In genomic region chr12:55830601-55831406, GRCh38 we compare ENCODE assay signal across 8 cellular contexts. TPM values are rescaled to one million over a fixed set of nuclear protein-coding genes. Genes with fewer than 3 reads are reported as not detected.
DNase-seq lines count a peak whose midpoint lies in the region; ATAC-seq and TF ChIP-seq lines count a peak whose summit lies in the region.

No MANE protein-coding gene starts in this region.

- peak overlapping the region; percentile 98 for H3K4me3 Mint-ChIP-seq in type B pancreatic cell

- POLR2A ChIA-PET in A673 (lab: Charles Lee; ENCODE audit: low non-redundant PET) (interaction anchor here (0.6 to 1.8 kb wide), 2 partner anchors 13 to 165 kb away, joined by 3 to 15 read pairs; partner anchors contain the start of genes ORMDL2 and SARNP), PC-9 (lab: Charles Lee; ENCODE audit: unreplicated experiment) (interaction anchor here (0.7 to 1.1 kb wide), 4 partner anchors 84 to 537 kb away, joined by 3 to 16 read pairs (median 4); partner anchors contain the start of gene PYM1)

- intact Hi-C loops in A673 (cut with micrococcal nuclease; ENCODE audit: unreplicated experiment) = loop anchor here (2.0 kb wide), 1 partner anchor 96 kb away; the partner anchor contains the start of gene PYM1
- intact Hi-C loops in PC-9 (cut with micrococcal nuclease; ENCODE audit: unreplicated experiment) = no loop called here

- H3K27ac ChIP-seq in A673 (ENCODE audit: low read depth, low read length, poor library complexity, severe bottlenecking) (peak overlapping the region; percentile 95), GM23248 (peak overlapping the region; percentile 76), PC-9 (no peak overlapping the region), neuronal stem cell (replicated peaks; ENCODE audit: low read length) (peak overlapping the region; percentile 86)

- H3K36me3 ChIP-seq in A673 (ENCODE audit: insufficient read depth, low read length, poor library complexity, severe bottlenecking) (no peaks in the 10 kb centered on the region), GM23248 (ENCODE audit: low read depth) (no peaks in the 10 kb centered on the region), PC-9 (ENCODE audit: low read depth) (no peaks in the 10 kb centered on the region), neuronal stem cell (replicated peaks in 1 of 2; ENCODE audit: control insufficient read depth in 2 of 2, insufficient read depth in 2 of 2, low read length in 2 of 2) (peaks cover 2 to 24% of the 10 kb centered on the region in 2 donors)

- CTCF ChIA-PET in A673 (lab: Charles Lee) (no interaction called here), PC-9 (lab: Charles Lee) (interaction anchor here (0.6 to 0.7 kb wide), 3 partner anchors 33 to 135 kb away, joined by 3 to 7 read pairs (median 3); no protein-coding TSS in a partner anchor)

- WGBS in GM23248 (ENCODE audit: low coverage in 1 of 2, low lambda C conversion rate in 2 of 2, missing lambda C conversion rate in 2 of 2), 2 experiments = 3 to 5% methylated on average over 22 to 23 of the region's 23 CpGs
- WGBS in neuronal stem cell (ENCODE audit: extremely low coverage in 2 of 2, insufficient read length in 2 of 2, insufficient replicate concordance in 1 of 2), 2 donors = no CpG with 5 or more reads among the region's 23 CpGs

- no peaks in the 10 kb centered on the region for H4K20me1 ChIP-seq in GM23248 (ENCODE audit: insufficient read depth)
- H4K20me1 ChIP-seq in PC-9 (ENCODE audit: insufficient read depth) = no peaks in the 10 kb centered on the region

- H3K9me2 ChIP-seq in GM23248 (ENCODE audit: insufficient read depth) (no peaks in the 10 kb centered on the region), PC-9 (ENCODE audit: insufficient read depth) (no peaks in the 10 kb centered on the region)

- H3K18ac ChIP-seq in neuronal stem cell (ENCODE audit: low read length) = peak overlapping the region; percentile 86

- peak overlapping the region; percentile 46 for H2BK5ac ChIP-seq in neuronal stem cell (ENCODE audit: low read length)

- H3K27me3 ChIP-seq in A673 (replicated peaks; ENCODE audit: insufficient read depth, low read depth, low read length, poor library complexity) (no peaks in the 10 kb centered on the region), GM23248 (replicated peaks; ENCODE audit: insufficient read depth) (no peaks in the 10 kb centered on the region), PC-9 (ENCODE audit: insufficient read depth, low read depth) (no peaks in the 10 kb centered on the region), neuronal stem cell (ENCODE audit: control insufficient read depth in 3 of 3, insufficient read depth in 3 of 3, low read depth in 1 of 3, low read length in 3 of 3) (no peaks in the 10 kb centered on the region)

- no peak overlapping the region for H3K4ac ChIP-seq in neuronal stem cell (ENCODE audit: low read length)

- H3K4me1 Mint-ChIP-seq in type B pancreatic cell (ENCODE audit: unreplicated experiment) = peaks cover 33% of the 10 kb centered on the region

- peak overlapping the region; percentile 99 for H3K4me3 ChIP-seq in A673 (ENCODE audit: low read depth, low read length, poor library complexity, severe bottlenecking)
- H3K4me3 ChIP-seq in GM23248 = peak overlapping the region; percentile 90
- H3K4me3 ChIP-seq in PC-9 = peak overlapping the region; percentile 96
- H3K4me3 ChIP-seq in neuronal stem cell (ENCODE audit: low read length in 2 of 2) = peak overlapping the region; percentile 63 to 98

- in situ Hi-C loops in GM23248 (cut with MboI) = no loop called here

- no peaks in the 10 kb centered on the region for H3K27me3 Mint-ChIP-seq in type B pancreatic cell

- H3K14ac ChIP-seq in neuronal stem cell (ENCODE audit: low read length) = no peak overlapping the region

- peak overlapping the region; percentile 92 to 95 for H3K27ac Mint-ChIP-seq in activated naive CD4-positive, alpha-beta T cell treated with anti-CD3 and anti-CD28 coated beads, Interleukin-2, amount 50 U/mL, for 72 hours
- peak overlapping the region; percentile 96 for H3K27ac Mint-ChIP-seq in type B pancreatic cell

- H3K79me2 ChIP-seq in GM23248 (ENCODE audit: insufficient read depth) = peaks cover 60% of the 10 kb centered on the region
- peaks cover 44% of the 10 kb centered on the region for H3K79me2 ChIP-seq in PC-9 (ENCODE audit: low read depth)

- peaks cover 31 to 35% of the 10 kb centered on the region in 2 donors for H3K36me3 Mint-ChIP-seq in activated naive CD4-positive, alpha-beta T cell treated with anti-CD3 and anti-CD28 coated beads, Interleukin-2, amount 50 U/mL, for 72 hours
- peaks cover 8% of the 10 kb centered on the region for H3K36me3 Mint-ChIP-seq in type B pancreatic cell

- H3K23ac ChIP-seq in neuronal stem cell (ENCODE audit: low read depth, low read length, poor library complexity) = no peak overlapping the region

- peak; percentile 77 for DNase-seq in A673 (ENCODE audit: low spot score)
- DNase-seq in GM23248 = peak; percentile 68
- peak in 1 of 2 experiments; percentile 31 for DNase-seq in PC-9
- peak in 1 of 2 donors; percentile 51 for DNase-seq in activated naive CD4-positive, alpha-beta T cell treated with anti-CD3 and anti-CD28 coated beads, Interleukin-2, amount 50 U/mL, for 72 hours (ENCODE audit: low spot score in 2 of 2)
- peak; percentile 79 for DNase-seq in globus pallidus (ENCODE audit: low spot score)
- DNase-seq in neuronal stem cell (ENCODE audit: low spot score) = peak; percentile 82
- peak; percentile 80 for DNase-seq in type B pancreatic cell (ENCODE audit: extremely low spot score, unreplicated experiment)
- no peak for DNase-seq in HuH-7 (ENCODE audit: low spot score)

- H3K79me1 ChIP-seq in neuronal stem cell (ENCODE audit: low read depth, low read length) = peaks cover 5% of the 10 kb centered on the region

- H2AK5ac ChIP-seq in neuronal stem cell (ENCODE audit: low read depth, low read length) = peak overlapping the region; percentile 9

- H4K91ac ChIP-seq in neuronal stem cell (ENCODE audit: low read depth, low read length, poor library complexity) = no peak overlapping the region

- 0 out of 2 replicates have a peak, but pooled peaks cover 3% of the 10 kb centered on the region for H3F3A ChIP-seq in GM23248 (ENCODE audit: insufficient read depth)
- peaks cover 2% of the 10 kb centered on the region; the same call in 1 of the 2 replicates for H3F3A ChIP-seq in PC-9 (ENCODE audit: insufficient read depth, low read depth)

- H2AFZ ChIP-seq in GM23248 (peak overlapping the region; percentile 86), PC-9 (peak overlapping the region; percentile 85), neuronal stem cell (ENCODE audit: low read length) (peak overlapping the region; percentile 91)

- H3K4me2 ChIP-seq in GM23248 (ENCODE audit: unreplicated experiment) (peak overlapping the region; percentile 89), PC-9 (peak overlapping the region; percentile 90), neuronal stem cell (ENCODE audit: insufficient read depth, low read length, poor library complexity, severe bottlenecking) (peak overlapping the region; percentile 74)

- peak overlapping the region; percentile 87 for H3K9ac ChIP-seq in GM23248
- H3K9ac ChIP-seq in neuronal stem cell (ENCODE audit: low read depth, low read length, poor library complexity) = peak overlapping the region; percentile 89

- no peak for ATAC-seq in activated naive CD4-positive, alpha-beta T cell treated with anti-CD3 and anti-CD28 coated beads, Interleukin-2, amount 50 U/mL, for 72 hours

- TF ChIP-seq CTCF in A673 (conservative IDR thresholded peaks at IDR 0.05; ENCODE audit: low read depth, low read length) = no peak
- no peak for TF ChIP-seq CTCF in PC-9 (conservative IDR thresholded peaks at IDR 0.05)
- no peak for TF ChIP-seq CTCF in type B pancreatic cell (conservative IDR thresholded peaks at IDR 0.05)

- no peaks in the 10 kb centered on the region for H3K9me3 Mint-ChIP-seq in activated naive CD4-positive, alpha-beta T cell treated with anti-CD3 and anti-CD28 coated beads, Interleukin-2, amount 50 U/mL, for 72 hours
- H3K9me3 Mint-ChIP-seq in type B pancreatic cell = no peaks in the 10 kb centered on the region

- BruUV-seq in A673 (replicated peaks; lab: Mats Ljungman, UMichigan) (TSS peak; percentile 53), PC-9 (replicated peaks; lab: Mats Ljungman, UMichigan) (no TSS peak)

- peaks cover 2% of the 10 kb centered on the region for H3K4me1 ChIP-seq in A673 (ENCODE audit: insufficient read depth, low read length, poor library complexity, severe bottlenecking)
- peaks cover 16% of the 10 kb centered on the region for H3K4me1 ChIP-seq in GM23248 (ENCODE audit: insufficient read depth)
- peaks cover 38% of the 10 kb centered on the region for H3K4me1 ChIP-seq in PC-9 (replicated peaks; ENCODE audit: insufficient read depth)
- peaks cover 7 to 14% of the 10 kb centered on the region in 2 donors for H3K4me1 ChIP-seq in neuronal stem cell (ENCODE audit: control insufficient read depth in 2 of 2, insufficient read depth in 1 of 2, low read depth in 1 of 2, low read length in 2 of 2)

- H2BK15ac ChIP-seq in neuronal stem cell (ENCODE audit: low read length) = no peak overlapping the region

- H2BK120ac ChIP-seq in neuronal stem cell (ENCODE audit: low read depth, low read length) = no peak overlapping the region

- H3K9me3 ChIP-seq in A673 (ENCODE audit: low read depth, low read length, poor library complexity, severe bottlenecking) = no peaks in the 10 kb centered on the region
- no peaks in the 10 kb centered on the region for H3K9me3 ChIP-seq in GM23248 (ENCODE audit: low read depth)
- H3K9me3 ChIP-seq in PC-9 (ENCODE audit: insufficient read depth, low read depth) = no peaks in the 10 kb centered on the region
- H3K9me3 ChIP-seq in neuronal stem cell (replicated peaks in 1 of 2; ENCODE audit: control insufficient read depth in 2 of 2, insufficient read depth in 1 of 2, low read depth in 1 of 2, low read length in 2 of 2) = no peaks in the 10 kb centered on the region

- no peak overlapping the region for H2BK12ac ChIP-seq in neuronal stem cell (ENCODE audit: low read length)

- H4K8ac ChIP-seq in neuronal stem cell (ENCODE audit: low read depth, low read length) = no peak overlapping the region

RNA-seq across cellular contexts. Expression of gene DNAJC14, which starts 1.4 kb away (rescaled TPM):
- total RNA-seq in A673 (2021) = 44.5 and 44.8 TPM in 2 replicates
- 38.7 and 43.8 TPM in 2 replicates for total RNA-seq in GM23248 (2014; rRNA removed; shearing (Covaris generic))
- polyA plus RNA-seq in GM23248 (2016; fragmentation: Nextera tagmentation; extraction: Ambion mirVana) = 23.7 and 24.5 TPM in 2 replicates
- 27.6 and 31.1 TPM in 2 replicates for total RNA-seq in PC-9 (2021)
- 10 to 100 TPM; 29.0 to 33.4 TPM for total RNA-seq in activated naive CD4-positive, alpha-beta T cell treated with anti-CD3 and anti-CD28 coated beads, Interleukin-2, amount 50 U/mL, for 72 hours
- 16.5 TPM for polyA plus RNA-seq in neuronal stem cell (2013, experiment 1 of 2)
- polyA plus RNA-seq in neuronal stem cell (2013, experiment 2 of 2) = 16.1 TPM
- 30.0 and 34.6 TPM in 2 replicates for total RNA-seq in type B pancreatic cell (ENCODE audit: low replicate concordance)

RNA-seq across cellular contexts. Expression of gene MMP19, which starts 11.9 kb away (rescaled TPM):
- total RNA-seq in A673 (2021) = 2.2 and 2.3 TPM in 2 replicates
- 17.6 and 26.3 TPM in 2 replicates for total RNA-seq in GM23248 (2014; rRNA removed; shearing (Covaris generic))
- polyA plus RNA-seq in GM23248 (2016; fragmentation: Nextera tagmentation; extraction: Ambion mirVana) = 13.8 and 15.7 TPM in 2 replicates
- 0.60 and 0.83 TPM in 2 replicates for total RNA-seq in PC-9 (2021)
- under 1 TPM in 1 of 2 donors, not detected in 1; 0.12 TPM for total RNA-seq in activated naive CD4-positive, alpha-beta T cell treated with anti-CD3 and anti-CD28 coated beads, Interleukin-2, amount 50 U/mL, for 72 hours
- 0.24 TPM for polyA plus RNA-seq in neuronal stem cell (2013, experiment 1 of 2)
- polyA plus RNA-seq in neuronal stem cell (2013, experiment 2 of 2) = 0.21 TPM
- 0.38 and 0.48 TPM in 2 replicates for total RNA-seq in type B pancreatic cell (ENCODE audit: low replicate concordance)

RNA-seq across cellular contexts. Expression of gene ORMDL2, which starts 13.0 kb away (rescaled TPM):
- total RNA-seq in A673 (2021) (32.3 and 35.4 TPM in 2 replicates), PC-9 (2021) (22.5 and 22.9 TPM in 2 replicates), type B pancreatic cell (ENCODE audit: low replicate concordance) (50.9 and 76.1 TPM in 2 replicates)
- total RNA-seq in GM23248 (2014; rRNA removed; shearing (Covaris generic)) = 21.1 and 21.7 TPM in 2 replicates
- polyA plus RNA-seq in GM23248 (2016; fragmentation: Nextera tagmentation; extraction: Ambion mirVana) = 86.6 and 87.7 TPM in 2 replicates
- total RNA-seq in activated naive CD4-positive, alpha-beta T cell treated with anti-CD3 and anti-CD28 coated beads, Interleukin-2, amount 50 U/mL, for 72 hours = 10 to 100 TPM; 27.0 to 35.2 TPM
- 36.2 TPM for polyA plus RNA-seq in neuronal stem cell (2013, experiment 1 of 2)
- 35.5 TPM for polyA plus RNA-seq in neuronal stem cell (2013, experiment 2 of 2)

RNA-seq across cellular contexts. Expression of gene SARNP, which starts 13.3 kb away (rescaled TPM):
- total RNA-seq in A673 (2021) (104 and 115 TPM in 2 replicates), PC-9 (2021) (65.6 and 74.8 TPM in 2 replicates), type B pancreatic cell (ENCODE audit: low replicate concordance) (51.4 and 75.9 TPM in 2 replicates)
- 53.6 and 65.1 TPM in 2 replicates for total RNA-seq in GM23248 (2014; rRNA removed; shearing (Covaris generic))
- 131 and 139 TPM in 2 replicates for polyA plus RNA-seq in GM23248 (2016; fragmentation: Nextera tagmentation; extraction: Ambion mirVana)
- total RNA-seq in activated naive CD4-positive, alpha-beta T cell treated with anti-CD3 and anti-CD28 coated beads, Interleukin-2, amount 50 U/mL, for 72 hours = 100 to 1,000 TPM in 1 of 2 donors, 10 to 100 TPM in 1; 95.0 to 101 TPM
- polyA plus RNA-seq in neuronal stem cell (2013, experiment 1 of 2) = 236 TPM
- polyA plus RNA-seq in neuronal stem cell (2013, experiment 2 of 2) = 232 TPM
